ENCODE assay signal across 21 cellular contexts in genomic region chr3:88009066-88009465, GRCh38.
"Had no signal": no experiment of that assay in that cellular context is flagged by ENCODE, and none has a peak within 500 bp of the region (broad histone marks: within the 10 kb centered on the region; RNA-seq: fewer than 3 reads in every experiment).

No MANE protein-coding gene starts in this region.

- H3K4me3 Mint-ChIP-seq: mesothelial cell of epicardium; natural killer cell treated with Interleukin-12 subunit alpha and Interleukin-12 subunit beta and Interleukin-15 and Interleukin-18, amount 100 ng/mL, for 72 hours had no signal

- H3K27me3 ChIP-seq: gastrocnemius medialis, neutrophil, pancreas, right lobe of liver, stomach had no signal

- H3K9me3 ChIP-seq: gastrocnemius medialis, neutrophil, pancreas, right lobe of liver, stomach had no signal

- H3K36me3 ChIP-seq: gastrocnemius medialis, neutrophil, pancreas, right lobe of liver, stomach had no signal

- ATAC-seq: activated naive CD4-positive, alpha-beta T cell treated with anti-CD3 and anti-CD28 coated beads, Interleukin-2, amount 50 U/mL, for 72 hours; gastrocnemius medialis; left lobe of liver; natural killer cell treated with Interleukin-12 subunit alpha and Interleukin-12 subunit beta and Interleukin-15 and Interleukin-18, amount 100 ng/mL, for 72 hours; pancreas; right lobe of liver had no signal

- FAIRE-seq: bronchial epithelial cell, kidney, pancreas, small intestine had no signal

- H3K36me3 Mint-ChIP-seq: activated naive CD4-positive, alpha-beta T cell treated with anti-CD3 and anti-CD28 coated beads, Interleukin-2, amount 50 U/mL, for 72 hours; mesothelial cell of epicardium; natural killer cell treated with Interleukin-12 subunit alpha and Interleukin-12 subunit beta and Interleukin-15 and Interleukin-18, amount 100 ng/mL, for 72 hours had no signal

- H3K9me3 Mint-ChIP-seq: activated naive CD4-positive, alpha-beta T cell treated with anti-CD3 and anti-CD28 coated beads, Interleukin-2, amount 50 U/mL, for 72 hours; mesothelial cell of epicardium; natural killer cell treated with Interleukin-12 subunit alpha and Interleukin-12 subunit beta and Interleukin-15 and Interleukin-18, amount 100 ng/mL, for 72 hours had no signal

- H3K4me3 ChIP-seq: gastrocnemius medialis, lung, pancreas, right lobe of liver, stomach had no signal

- H3K4me1 ChIP-seq: gastrocnemius medialis, pancreas, stomach had no signal

- DNase-seq: activated CD4-positive, alpha-beta T cell treated with anti-CD3 and anti-CD28 coated beads, Interleukin-2, amount 50 U/mL, for 4 hours; activated CD4-positive, CD25-positive, alpha-beta regulatory T cell treated with anti-CD3 and anti-CD28 coated beads, Interleukin-2, amount 50 U/mL, for 72 hours; activated gamma-delta T cell treated with Interleukin-2 at 50 U/mL for 16 hours; effector CD4-positive, alpha-beta T cell; gastrocnemius medialis; head of caudate nucleus; kidney; pancreas; right lobe of liver; small intestine; stimulated activated CD4-positive, alpha-beta T cell treated with anti-CD3 and anti-CD28 coated beads, Interleukin-15, amount 100 ng/mL, for 24 hours; stimulated activated CD4-positive, alpha-beta T cell treated with anti-CD3 and anti-CD28 coated beads, Interleukin-2, amount 100 ng/mL, for 48 hours; stomach; trophoblast cell had no signal

- H3K27ac Mint-ChIP-seq: activated naive CD4-positive, alpha-beta T cell treated with anti-CD3 and anti-CD28 coated beads, Interleukin-2, amount 50 U/mL, for 72 hours; mesothelial cell of epicardium; natural killer cell treated with Interleukin-12 subunit alpha and Interleukin-12 subunit beta and Interleukin-15 and Interleukin-18, amount 100 ng/mL, for 72 hours had no signal

- H3K4me1 Mint-ChIP-seq: mesothelial cell of epicardium had no signal
